Comparison of ENCODE assay signal across 15 cellular contexts in genomic region chr1:180195401-180195800, GRCh38.
"Had no signal": no experiment of that assay in that cellular context is flagged by ENCODE, and none has a peak within 500 bp of the region (broad histone marks: within the 10 kb centered on the region; RNA-seq: fewer than 3 reads in every experiment).

No MANE protein-coding gene starts in this region.

- H3K9me3 ChIP-seq: MG63, SK-N-SH had no signal

- H3K27me3 ChIP-seq: MG63 had no signal

- DNase-seq: KBM-7, MG63, NCI-H1092, NCI-H1105 treated with DMSO at 0.1 percent for 48 hours, NCI-H1417 treated with DMSO at 0.1 percent for 48 hours, NCI-H1694 treated with DMSO at 0.1 percent for 48 hours, NCI-H1930, NCI-H2107, NCI-H226, NCI-H446, NCI-H510A, NCI-H774, RPMI8226, SHP77, SK-N-SH had no signal

- H3K4me3 ChIP-seq: MG63 had no signal
